ENCODE assay signal across 12 cellular contexts in the genomic region with DNA sequence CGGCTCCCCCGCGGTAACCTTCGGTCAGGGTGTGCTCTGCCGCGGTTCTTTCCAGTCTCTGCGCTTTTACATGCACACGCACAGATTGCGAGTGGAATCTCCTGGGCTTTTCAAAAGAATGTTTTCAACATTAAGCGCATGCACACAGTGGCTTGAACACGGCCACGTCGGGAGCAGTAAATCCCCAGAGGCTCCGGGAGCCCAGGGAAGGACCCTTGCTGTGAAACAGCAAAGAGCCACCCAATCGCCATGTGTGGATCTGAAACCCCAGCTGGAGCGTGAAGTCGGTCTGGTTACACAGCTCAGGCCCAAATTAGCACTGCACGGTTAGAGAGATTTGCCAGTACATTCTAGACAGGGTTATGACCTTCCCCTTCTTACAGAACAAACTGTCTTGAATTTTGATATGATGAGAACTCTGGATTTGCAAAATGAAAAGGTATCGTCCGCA. TPM values are rescaled to one million over a fixed set of nuclear protein-coding genes. Genes with fewer than 3 reads are reported as not detected.
DNase-seq lines count a peak whose midpoint lies in the region; ATAC-seq and TF ChIP-seq lines count a peak whose summit lies in the region.
"Had no signal": no experiment of that assay in that cellular context is flagged by ENCODE, and none has a peak within 500 bp of the region (broad histone marks: within the 10 kb centered on the region; RNA-seq: fewer than 3 reads in every experiment).

No MANE protein-coding gene starts in this region.

- no peaks in the 10 kb centered on the region for H3K9me3 Mint-ChIP-seq in activated T-helper 17 cell treated with anti-CD3 and anti-CD28 coated beads, Interleukin-2, amount 50 U/mL, for 72 hours

- peaks cover 6% of the 10 kb centered on the region for H3K4me1 Mint-ChIP-seq in activated T-helper 17 cell treated with anti-CD3 and anti-CD28 coated beads, Interleukin-2, amount 50 U/mL, for 72 hours

- H3K36me3 Mint-ChIP-seq in activated T-helper 17 cell treated with anti-CD3 and anti-CD28 coated beads, Interleukin-2, amount 50 U/mL, for 72 hours (ENCODE audit: low read depth), result peaks cover 6% of the 10 kb centered on the region

- intact Hi-C loops in sciatic nerve (cut with DNase I) (loop anchor here (10.0 kb wide), 1 partner anchor 905 kb away; no protein-coding TSS in a partner anchor), adrenal gland (cut with DNase I) (no loop called here)

- DNase-seq in H7, result no peak
- DNase-seq in sciatic nerve (ENCODE audit: low spot score), result no peak
- DNase-seq in adrenal gland, result no peak
- DNase-seq in AG08396 (ENCODE audit: low spot score), result no peak
- DNase-seq: NCI-H774 had no signal

- H3K36me3 ChIP-seq in H7 (replicated peaks; ENCODE audit: control insufficient read depth, insufficient read depth, low read length) (no peaks in the 10 kb centered on the region), adrenal gland (replicated peaks in 1 of 2) (no peaks in the 10 kb centered on the region)

- H3K27ac Mint-ChIP-seq in activated T-helper 17 cell treated with anti-CD3 and anti-CD28 coated beads, Interleukin-2, amount 50 U/mL, for 72 hours, result no peak overlapping the region

- 21 to 33% (median 26%) methylated on average over 15 to 20 of the region's 20 CpGs for WGBS in adrenal gland, 4 donors

- H3K27me3 Mint-ChIP-seq in activated T-helper 17 cell treated with anti-CD3 and anti-CD28 coated beads, Interleukin-2, amount 50 U/mL, for 72 hours, result peaks cover 46% of the 10 kb centered on the region

- TF ChIP-seq CTCF in adrenal gland (IDR thresholded peaks at IDR 0.05), result no peak

- H3K4me1 ChIP-seq in adrenal gland (replicated peaks in 1 of 2), result peaks cover 4 to 8% of the 10 kb centered on the region in 2 donors

- no peak overlapping the region for H3K27ac ChIP-seq in adrenal gland
- H3K27ac ChIP-seq: epithelial cell of prostate had no signal

- H3K9me3 ChIP-seq in adrenal gland (replicated peaks in 1 of 3), result no peaks in the 10 kb centered on the region

- no peak for ATAC-seq in activated T-helper 17 cell treated with anti-CD3 and anti-CD28 coated beads, Interleukin-2, amount 50 U/mL, for 72 hours (replicated peaks)
- ATAC-seq in sciatic nerve, result peak; percentile 73
- ATAC-seq in HG02798 (IDR thresholded peaks at IDR 0.05; ENCODE audit: poor library complexity, unreplicated experiment), result no peak
- ATAC-seq in GM21576 (IDR thresholded peaks at IDR 0.05; ENCODE audit: unreplicated experiment), result no peak
- ATAC-seq: K562 had no signal

- peak overlapping the region; percentile 42 for H3K4me3 Mint-ChIP-seq in activated T-helper 17 cell treated with anti-CD3 and anti-CD28 coated beads, Interleukin-2, amount 50 U/mL, for 72 hours

- H3K27me3 ChIP-seq in H7 (ENCODE audit: control insufficient read depth, insufficient read depth, low read length), result peaks cover 47% of the 10 kb centered on the region
- peaks cover 43% of the 10 kb centered on the region for H3K27me3 ChIP-seq in adrenal gland

- no peak for TF ChIP-seq POLR2A in adrenal gland (IDR thresholded peaks at IDR 0.05)

- H3K4me3 ChIP-seq in H7 (ENCODE audit: insufficient read depth, low read depth, low read length), result peak overlapping the region; percentile 57
- H3K4me3 ChIP-seq in iPS-11a (ENCODE audit: low read depth, low read length), result peak overlapping the region; percentile 34
- peak overlapping the region in 1 of 4 donors; percentile 45 for H3K4me3 ChIP-seq in adrenal gland
- H3K4me3 ChIP-seq: K562, lung had no signal

RNA-seq across cellular contexts. Expression of gene RGMA, which starts 0.9 kb away (rescaled TPM):
- 32.6 and 34.3 TPM in 2 replicates for total RNA-seq in H7 (2014; rRNA removed; shearing (Covaris generic))
- under 1 TPM; 0.15 to 0.26 TPM for total RNA-seq in activated T-helper 17 cell treated with anti-CD3 and anti-CD28 coated beads, Interleukin-2, amount 50 U/mL, for 72 hours
- total RNA-seq in sciatic nerve (47.1 TPM), adrenal gland (1 to 10 TPM; 2.5 to 9.0 (median 3.4) TPM)
- 1 to 10 TPM in 2 of 3 donors, under 1 TPM in 1; 0.75 to 4.1 (median 3.2) TPM for polyA plus RNA-seq in adrenal gland
